Comparison of ENCODE assay signal across 9 cellular contexts in the genomic region with DNA sequence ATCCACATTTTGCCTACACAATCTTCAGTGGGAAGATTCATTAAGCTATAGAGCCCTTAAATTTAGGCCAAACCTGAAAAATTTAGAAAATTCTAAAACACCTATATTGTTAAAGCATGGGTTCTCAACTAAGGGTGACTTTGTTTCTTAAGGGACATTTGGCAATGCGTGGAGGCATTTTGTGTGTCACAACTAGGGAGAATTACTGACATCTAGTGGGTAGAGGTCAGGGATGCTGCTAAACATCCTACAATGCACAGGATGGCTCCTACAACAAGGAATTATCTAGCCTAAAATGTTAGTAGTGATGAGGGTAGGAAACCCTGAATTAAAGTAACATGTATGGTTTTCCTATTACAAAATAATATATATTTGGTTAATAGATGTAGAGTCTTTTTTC. TPM values are rescaled to one million over a fixed set of nuclear protein-coding genes. Genes with fewer than 3 reads are reported as not detected.
DNase-seq lines count a peak whose midpoint lies in the region; ATAC-seq, FAIRE-seq and TF ChIP-seq lines count a peak whose summit lies in the region.
"Had no signal": no experiment of that assay in that cellular context is flagged by ENCODE, and none has a peak within 500 bp of the region (broad histone marks: within the 10 kb centered on the region; RNA-seq: fewer than 3 reads in every experiment).

No MANE protein-coding gene starts in this region.

- in situ Hi-C loops in mammary epithelial cell (cut with MboI; ENCODE audit: low sequenced_read_pairs in 2 of 2), result no loop called here

- ATAC-seq in activated naive CD8-positive, alpha-beta T cell treated with anti-CD3 and anti-CD28 coated beads, Interleukin-2, amount 50 U/mL, for 24 hours, result no peak

- H3K36me3 ChIP-seq in Karpas-422 (ENCODE audit: insufficient read depth, low read length) (no peaks in the 10 kb centered on the region), mammary epithelial cell (ENCODE audit: insufficient read depth, low read length) (no peaks in the 10 kb centered on the region)

- H2AFZ ChIP-seq in Karpas-422 (ENCODE audit: low read length) (no peak overlapping the region), mammary epithelial cell (ENCODE audit: low read depth, low read length) (no peak overlapping the region)

- dilution Hi-C loops in mammary epithelial cell (cut with HindIII; ENCODE audit: low sequenced_read_pairs), result no loop called here

- H3K9me3 ChIP-seq in Karpas-422 (ENCODE audit: low read length) (no peaks in the 10 kb centered on the region), mammary epithelial cell (replicated peaks; ENCODE audit: insufficient read depth, low read length) (no peaks in the 10 kb centered on the region)

- H4K20me1 ChIP-seq in Karpas-422 (ENCODE audit: insufficient read depth, low read depth, low read length) (no peaks in the 10 kb centered on the region), mammary epithelial cell (ENCODE audit: insufficient read depth, low read length) (no peaks in the 10 kb centered on the region)

- no peaks in the 10 kb centered on the region for H3K27me3 ChIP-seq in Karpas-422 (ENCODE audit: low read length)
- H3K27me3 ChIP-seq in mammary epithelial cell (ENCODE audit: insufficient read depth, low read length), result no peaks in the 10 kb centered on the region

- 100% methylated on average over 1 of the region's 1 CpG for whole genome bisulfite sequencing in mammary epithelial cell (ENCODE audit: low coverage, missing lambda C conversion rate)

- H3K4me3 Mint-ChIP-seq in activated naive CD8-positive, alpha-beta T cell treated with anti-CD3 and anti-CD28 coated beads, Interleukin-2, amount 50 U/mL, for 24 hours, result no peak overlapping the region

- peaks cover 1% of the 10 kb centered on the region for H3K36me3 Mint-ChIP-seq in activated naive CD8-positive, alpha-beta T cell treated with anti-CD3 and anti-CD28 coated beads, Interleukin-2, amount 50 U/mL, for 24 hours (ENCODE audit: low read depth)

- H3K4me3 ChIP-seq in Karpas-422 (ENCODE audit: low read length) (no peak overlapping the region), mammary epithelial cell (replicated peaks in 1 of 3; ENCODE audit: insufficient read depth in 1 of 3, low read depth in 2 of 3, low read length in 3 of 3) (no peak overlapping the region)

- CTCF ChIA-PET in mammary epithelial cell (lab: Charles Lee; ENCODE audit: low non-redundant PET), result no interaction called here

- H3K9me3 Mint-ChIP-seq in activated naive CD8-positive, alpha-beta T cell treated with anti-CD3 and anti-CD28 coated beads, Interleukin-2, amount 50 U/mL, for 24 hours, result no peaks in the 10 kb centered on the region

- H3K27ac ChIP-seq in Karpas-422 (ENCODE audit: low read length), result no peak overlapping the region
- H3K27ac ChIP-seq in mammary epithelial cell (ENCODE audit: insufficient read depth, low read depth, low read length), result no peak overlapping the region

- no peak overlapping the region for H3K4me2 ChIP-seq in Karpas-422 (ENCODE audit: low read depth, low read length, poor library complexity, severe bottlenecking)
- no peak overlapping the region for H3K4me2 ChIP-seq in mammary epithelial cell (ENCODE audit: insufficient read depth, low read depth, low read length)

- TF ChIP-seq CTCF in mammary epithelial cell (conservative IDR thresholded peaks at IDR 0.05 in 1 of 2, IDR thresholded peaks at IDR 0.05 in 1 of 2; ENCODE audit: extremely low read depth in 1 of 2, insufficient read depth in 1 of 2, low read depth in 1 of 2, low read length in 2 of 2), result peak; percentile 28 to 50

- H3K4me1 ChIP-seq in Karpas-422 (ENCODE audit: low read length) (peaks cover 33% of the 10 kb centered on the region), mammary epithelial cell (ENCODE audit: insufficient read depth, low read length) (no peaks in the 10 kb centered on the region)

- H3K79me2 ChIP-seq in Karpas-422 (ENCODE audit: low read length), result peaks cover 94% of the 10 kb centered on the region
- peaks cover 3% of the 10 kb centered on the region for H3K79me2 ChIP-seq in mammary epithelial cell (ENCODE audit: insufficient read depth, low read length)

- no peaks in the 10 kb centered on the region for H3K9me2 ChIP-seq in Karpas-422 (replicated peaks; ENCODE audit: insufficient read depth, low read length)

- intact Hi-C loops in mammary epithelial cell (cut with micrococcal nuclease), result loop anchor here (1.0 to 10.0 kb wide), 3 partner anchors 142 to 255 kb away; no protein-coding TSS in a partner anchor

- FAIRE-seq in G401.6 (lab: Jason Lieb, UNC), result peak; percentile 49

- H3K27me3 Mint-ChIP-seq in activated naive CD8-positive, alpha-beta T cell treated with anti-CD3 and anti-CD28 coated beads, Interleukin-2, amount 50 U/mL, for 24 hours, result no peaks in the 10 kb centered on the region

- H3K4me1 Mint-ChIP-seq in activated naive CD8-positive, alpha-beta T cell treated with anti-CD3 and anti-CD28 coated beads, Interleukin-2, amount 50 U/mL, for 24 hours, result no peaks in the 10 kb centered on the region

- DNase-seq in Karpas-422, result peak; percentile 77
- DNase-seq in mammary epithelial cell, result no peak
- DNase-seq in medulla oblongata (ENCODE audit: extremely low spot score), result peak; percentile 68
- DNase-seq in NCI-H1694 (lab: John Stamatoyannopoulos, UW), result no peak
- no peak for DNase-seq in stimulated activated CD4-positive, alpha-beta T cell treated with anti-CD3 and anti-CD28 coated beads, Interleukin-4, amount 100 ng/mL, for 4 hours
- DNase-seq in NCI-H2227 (lab: John Stamatoyannopoulos, UW; ENCODE audit: unreplicated experiment), result no peak
- no peak for DNase-seq in activated naive CD8-positive, alpha-beta T cell treated with anti-CD3 and anti-CD28 coated beads, Interleukin-2, amount 50 U/mL, for 24 hours
- DNase-seq: NCI-H226 had no signal

- H3K9ac ChIP-seq in Karpas-422 (ENCODE audit: low read length), result no peak overlapping the region
- no peak overlapping the region for H3K9ac ChIP-seq in mammary epithelial cell (ENCODE audit: insufficient read depth, low read length)

- no TSS peak for BruUV-seq in mammary epithelial cell (replicated peaks; lab: Mats Ljungman, UMichigan)

- H3K27ac Mint-ChIP-seq in activated naive CD8-positive, alpha-beta T cell treated with anti-CD3 and anti-CD28 coated beads, Interleukin-2, amount 50 U/mL, for 24 hours, result no peak overlapping the region

RNA-seq across cellular contexts. Expression of gene TBC1D5, which starts 55.8 kb away (rescaled TPM):
- 127 and 181 TPM in 2 replicates for total RNA-seq in Karpas-422 (2014; rRNA removed; shearing (Covaris generic); ENCODE audit: low replicate concordance)
- total RNA-seq in mammary epithelial cell, result 10 to 100 TPM; 35.0 to 59.7 TPM
- polyA plus RNA-seq in mammary epithelial cell, result 19.5 TPM
- polyA minus RNA-seq in mammary epithelial cell, result 52.4 TPM

Comparison
In these comparisons a context has a peak if more than half of its experiments do, and no peak if none do; other contexts are left out.
1. DNase-seq: peak in Karpas-422 (single experiment) and medulla oblongata (single experiment); none in mammary epithelial cell (single experiment), NCI-H1694 (single experiment), stimulated activated CD4-positive, alpha-beta T cell treated with anti-CD3 and anti-CD28 coated beads, Interleukin-4, amount 100 ng/mL, for 4 hours (0 of 2), NCI-H2227 (single experiment) and activated naive CD8-positive, alpha-beta T cell treated with anti-CD3 and anti-CD28 coated beads, Interleukin-2, amount 50 U/mL, for 24 hours (single experiment).